20 cellular contexts compared by ENCODE assay signal in genomic region chr1:91526496-91526895, GRCh38.
DNase-seq lines count a peak whose midpoint lies in the region; ATAC-seq and TF ChIP-seq lines count a peak whose summit lies in the region.
"Had no signal": no experiment of that assay in that cellular context is flagged by ENCODE, and none has a peak within 500 bp of the region (broad histone marks: within the 10 kb centered on the region; RNA-seq: fewer than 3 reads in every experiment).

No MANE protein-coding gene starts in this region.

- H3K9me3 ChIP-seq in adipocyte (ENCODE audit: control insufficient read depth, low read length), result no peaks in the 10 kb centered on the region
- H3K9me3 ChIP-seq: heart left ventricle, testis had no signal

- H3K4me3 Mint-ChIP-seq in nephron progenitor cell, result no peak overlapping the region
- no peak overlapping the region for H3K4me3 Mint-ChIP-seq in effector memory CD8-positive, alpha-beta T cell
- H3K4me3 Mint-ChIP-seq: activated naive CD8-positive, alpha-beta T cell; CD8-positive, alpha-beta T cell; HFFc6 had no signal

- no peaks in the 10 kb centered on the region for H3K27me3 Mint-ChIP-seq in nephron progenitor cell (ENCODE audit: low read depth, poor library complexity)
- no peaks in the 10 kb centered on the region for H3K27me3 Mint-ChIP-seq in effector memory CD8-positive, alpha-beta T cell
- H3K27me3 Mint-ChIP-seq: activated naive CD8-positive, alpha-beta T cell had no signal

- H3K4me3 ChIP-seq in AG10803 (ENCODE audit: low read length) (no peak overlapping the region), adipocyte (ENCODE audit: low read length) (no peak overlapping the region)
- H3K4me3 ChIP-seq: heart left ventricle, testis had no signal

- H3K4me1 ChIP-seq in adipocyte (ENCODE audit: control insufficient read depth, insufficient read depth, low read length), result peaks cover 40% of the 10 kb centered on the region

- no peak for ATAC-seq in effector memory CD8-positive, alpha-beta T cell (replicated peaks)
- ATAC-seq: CD8-positive, alpha-beta T cell had no signal

- TF ChIP-seq CTCF in AG10803 (conservative IDR thresholded peaks at IDR 0.05; ENCODE audit: low read length) (no peak), nephron progenitor cell (IDR thresholded peaks at IDR 0.05) (no peak)

- H3K9ac ChIP-seq in adipocyte (ENCODE audit: low read length), result peak overlapping the region; percentile 66
- H3K9ac ChIP-seq: KMS-11 had no signal

- no peaks in the 10 kb centered on the region for H3K9me3 Mint-ChIP-seq in nephron progenitor cell
- no peaks in the 10 kb centered on the region for H3K9me3 Mint-ChIP-seq in effector memory CD8-positive, alpha-beta T cell
- H3K9me3 Mint-ChIP-seq: CD8-positive, alpha-beta T cell; HFFc6 had no signal

- H3K36me3 Mint-ChIP-seq in nephron progenitor cell (ENCODE audit: low read depth), result peaks cover 25% of the 10 kb centered on the region
- H3K36me3 Mint-ChIP-seq in effector memory CD8-positive, alpha-beta T cell (ENCODE audit: insufficient read depth), result no peaks in the 10 kb centered on the region
- H3K36me3 Mint-ChIP-seq: CD8-positive, alpha-beta T cell had no signal

- peaks cover 4% of the 10 kb centered on the region for H3K4me1 Mint-ChIP-seq in nephron progenitor cell
- peaks cover 16 to 38% of the 10 kb centered on the region in 2 donors for H3K4me1 Mint-ChIP-seq in effector memory CD8-positive, alpha-beta T cell (ENCODE audit: low read depth in 2 of 2)

- no peaks in the 10 kb centered on the region for H3K36me3 ChIP-seq in adipocyte (ENCODE audit: control insufficient read depth, insufficient read depth, low read length, severe bottlenecking)
- H3K36me3 ChIP-seq: heart left ventricle had no signal

- DNase-seq in AG10803 (ENCODE audit: low read depth), result peak; percentile 88
- DNase-seq in adipocyte (ENCODE audit: low read depth), result no peak
- DNase-seq in fibroblast of the conjunctiva (ENCODE audit: low read depth), result peak; percentile 48
- no peak for DNase-seq in nephron progenitor cell
- no peak for DNase-seq in NCI-H1436 (lab: John Stamatoyannopoulos, UW)
- no peak for DNase-seq in HK-2 (ENCODE audit: unreplicated experiment)
- DNase-seq in stimulated activated CD4-positive, alpha-beta T cell treated with anti-CD3 and anti-CD28 coated beads, Interleukin-2, amount 100 ng/mL, for 24 hours, result no peak
- DNase-seq in effector memory CD8-positive, alpha-beta T cell, result no peak
- DNase-seq: ACHN; CD8-positive, alpha-beta T cell; cortex of kidney; heart left ventricle; HFFc6; mammary epithelial cell; NCI-H2029 treated with DMSO at 0.1 percent for 48 hours; NCI-H510A treated with DMSO at 0.1 percent for 48 hours; stimulated activated CD4-positive, alpha-beta T cell treated with anti-CD3 and anti-CD28 coated beads, Interleukin-12 subunit alpha, Interleukin-12 subunit beta, amount 100 ng/mL, for 4 hours; testis had no signal

- H3K27ac Mint-ChIP-seq in nephron progenitor cell, result peak overlapping the region; percentile 64
- no peak overlapping the region for H3K27ac Mint-ChIP-seq in effector memory CD8-positive, alpha-beta T cell
- H3K27ac Mint-ChIP-seq: activated naive CD8-positive, alpha-beta T cell; CD8-positive, alpha-beta T cell; HFFc6 had no signal

- H3K27me3 ChIP-seq in adipocyte (replicated peaks; ENCODE audit: control insufficient read depth, insufficient read depth, low read length), result no peaks in the 10 kb centered on the region
- H3K27me3 ChIP-seq: heart left ventricle, testis had no signal

Comparison
In these comparisons a context has a peak if more than half of its experiments do, and no peak if none do; other contexts are left out.
1. DNase-seq: peak in AG10803 (single experiment) and fibroblast of the conjunctiva (single experiment); none in adipocyte (single experiment), nephron progenitor cell (single experiment), NCI-H1436 (single experiment), HK-2 (single experiment), stimulated activated CD4-positive, alpha-beta T cell treated with anti-CD3 and anti-CD28 coated beads, Interleukin-2, amount 100 ng/mL, for 24 hours (0 of 2) and effector memory CD8-positive, alpha-beta T cell (0 of 3).